ENCODE assay signal across 1 cellular context in genomic region chr12:1881936-1882335, GRCh38.
TF ChIP-seq lines count a peak whose summit lies in the region.

No MANE protein-coding gene starts in this region.

TF ChIP-seq in SK-N-SH treated with all-trans-retinoic acid at 6 μM for 48 hours, 23 proteins besides CTCF, POLR2A, EP300 and RAD21 (continued from another document):
- TF ChIP-seq RARB (CRISPR knock-in tag; IDR thresholded peaks at IDR 0.05) (no peak), TCF4 (CRISPR knock-in tag; IDR thresholded peaks at IDR 0.05; ENCODE audit: borderline replicate concordance) (no peak), GLIS3 (CRISPR knock-in tag; IDR thresholded peaks at IDR 0.05) (no peak), PPARA (CRISPR knock-in tag; IDR thresholded peaks at IDR 0.05; ENCODE audit: borderline replicate concordance) (no peak), BACH2 (CRISPR knock-in tag; IDR thresholded peaks at IDR 0.05; ENCODE audit: borderline replicate concordance) (no peak), ZFP30 (CRISPR knock-in tag; IDR thresholded peaks at IDR 0.05) (no peak), ESRRG (CRISPR knock-in tag; IDR thresholded peaks at IDR 0.05) (no peak), SNAI2 (CRISPR knock-in tag; IDR thresholded peaks at IDR 0.05) (no peak), PATZ1 (CRISPR knock-in tag; IDR thresholded peaks at IDR 0.05; ENCODE audit: borderline replicate concordance) (no peak), ARNTL (CRISPR knock-in tag; IDR thresholded peaks at IDR 0.05; ENCODE audit: borderline replicate concordance, low read depth) (no peak)
- TF ChIP-seq, protein P1, sequence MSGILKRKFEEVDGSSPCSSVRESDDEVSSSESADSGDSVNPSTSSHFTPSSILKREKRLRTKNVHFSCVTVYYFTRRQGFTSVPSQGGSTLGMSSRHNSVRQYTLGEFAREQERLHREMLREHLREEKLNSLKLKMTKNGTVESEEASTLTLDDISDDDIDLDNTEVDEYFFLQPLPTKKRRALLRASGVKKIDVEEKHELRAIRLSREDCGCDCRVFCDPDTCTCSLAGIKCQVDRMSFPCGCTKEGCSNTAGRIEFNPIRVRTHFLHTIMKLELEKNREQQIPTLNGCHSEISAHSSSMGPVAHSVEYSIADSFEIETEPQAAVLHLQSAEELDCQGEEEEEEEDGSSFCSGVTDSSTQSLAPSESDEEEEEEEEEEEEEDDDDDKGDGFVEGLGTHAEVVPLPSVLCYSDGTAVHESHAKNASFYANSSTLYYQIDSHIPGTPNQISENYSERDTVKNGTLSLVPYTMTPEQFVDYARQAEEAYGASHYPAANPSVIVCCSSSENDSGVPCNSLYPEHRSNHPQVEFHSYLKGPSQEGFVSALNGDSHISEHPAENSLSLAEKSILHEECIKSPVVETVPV (CRISPR knock-in tag; IDR thresholded peaks at IDR 0.05): no peak
